8 cellular contexts compared by ENCODE assay signal in the genomic region with DNA sequence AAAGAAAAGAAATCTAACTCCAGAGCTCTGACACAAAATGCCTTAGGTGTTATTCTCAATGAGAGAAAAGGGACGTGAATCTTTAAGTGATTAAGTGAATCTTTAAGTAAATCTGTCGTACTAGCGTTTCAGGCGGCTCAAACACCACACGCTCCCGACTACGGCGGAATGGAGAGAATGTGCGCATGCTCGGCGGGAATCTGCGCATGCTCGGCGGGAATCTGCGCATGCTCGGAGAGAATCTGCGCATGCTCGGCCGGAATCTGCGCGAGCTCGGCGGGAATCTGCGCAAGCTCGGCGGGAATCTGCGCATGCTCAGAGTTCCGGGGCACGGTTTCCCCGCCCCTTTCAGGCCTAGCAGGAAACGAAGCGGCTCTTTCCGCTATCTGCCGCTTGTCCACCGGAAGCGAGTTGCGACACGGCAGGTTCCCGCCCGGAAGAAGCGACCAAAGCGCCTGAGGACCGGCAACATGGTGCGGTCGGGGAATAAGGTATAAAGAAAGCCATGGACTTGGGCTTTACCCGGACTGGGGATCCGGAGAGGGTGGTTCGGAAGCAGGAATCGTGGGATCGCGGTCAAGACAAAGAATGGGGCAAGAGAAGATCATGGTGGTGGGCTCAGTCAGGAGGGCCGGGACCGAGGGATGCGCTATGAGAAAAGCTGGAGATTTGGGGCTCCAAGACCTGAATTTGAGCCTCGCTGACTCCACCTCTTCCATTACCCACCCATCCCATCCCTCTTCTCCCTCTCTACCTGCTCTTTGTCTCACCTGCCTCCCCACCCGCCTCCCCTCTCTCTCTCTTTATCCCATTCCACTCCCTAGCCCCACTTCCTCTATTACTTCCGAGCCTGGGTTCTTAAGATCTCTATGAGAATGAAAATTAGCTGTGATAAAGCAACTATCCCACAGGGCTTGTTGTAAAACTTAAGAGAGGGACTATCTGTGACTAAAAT. TPM values are rescaled to one million over a fixed set of nuclear protein-coding genes. Genes with fewer than 3 reads are reported as not detected.
DNase-seq lines count a peak whose midpoint lies in the region; ATAC-seq and TF ChIP-seq lines count a peak whose summit lies in the region.

A gene (plus strand): TSS at position 382 of the 955 bp plus-strand sequence. CDS start 89 bp downstream, at position 471.

- no TSS peak for BruUV-seq in Panc1 (replicated peaks; lab: Mats Ljungman, UMichigan)

- no peaks in the 10 kb centered on the region for H3K9me3 ChIP-seq in Panc1 (ENCODE audit: control insufficient read depth, insufficient read depth, low read depth, low read length)

- peak within 1 kb of the TSS; percentile 100 for H3K27ac Mint-ChIP-seq in activated T-cell treated with anti-CD3 and anti-CD28 coated beads, Interleukin-2, amount 50 U/mL, for 24 hours

- H3K79me2 ChIP-seq in KMS-11 (ENCODE audit: insufficient read depth, low read depth): peaks cover 34% of the 10 kb centered on the region

- H3K27ac ChIP-seq in KMS-11 (peak within 1 kb of the TSS; percentile 72), Panc1 (ENCODE audit: low read length) (peak within 1 kb of the TSS; percentile 98)

- H3K4me3 ChIP-seq in KMS-11 (IDR thresholded peaks at IDR 0.05; ENCODE audit: insufficient read depth, low read depth, low read length): no peak within 1 kb of the TSS
- H3K4me3 ChIP-seq in Panc1 (ENCODE audit: low read depth in 2 of 2, low read length in 2 of 2): peak within 1 kb of the TSS; percentile 64 to 89
- H3K4me3 ChIP-seq in epithelial cell of proximal tubule (ENCODE audit: low read depth, low read length): peak within 1 kb of the TSS; percentile 81

- H2AFZ ChIP-seq in KMS-11 (ENCODE audit: low read depth): peak within 1 kb of the TSS; percentile 17; the same call in 1 of the 2 replicates

- CTCF ChIA-PET in Panc1 (lab: Charles Lee): interaction anchor here (1.1 kb wide), 1 partner anchor 17 kb away, joined by 3 read pairs; no protein-coding TSS in a partner anchor

- POLR2A ChIA-PET in Panc1 (lab: Charles Lee): interaction anchor here (0.5 to 0.7 kb wide), 3 partner anchors 55 to 535 kb away, joined by 5 to 7 read pairs (median 5); no protein-coding TSS in a partner anchor

- TF ChIP-seq CTCF in KMS-11 (conservative IDR thresholded peaks at IDR 0.05; ENCODE audit: low read depth, low read length): no peak
- no peak for TF ChIP-seq CTCF in Panc1 (IDR thresholded peaks at IDR 0.05)
- no peak for TF ChIP-seq CTCF in epithelial cell of proximal tubule (conservative IDR thresholded peaks at IDR 0.05; ENCODE audit: low read depth, low read length)

- in situ Hi-C loops in Panc1 (cut with HindIII; ENCODE audit: low pct_unique_long_range_greater_than_20kb, low sequenced_read_pairs): no loop called here

- peaks cover 46% of the 10 kb centered on the region for H3K4me1 ChIP-seq in KMS-11 (ENCODE audit: low read depth, poor library complexity, severe bottlenecking)
- peaks cover 39% of the 10 kb centered on the region for H3K4me1 ChIP-seq in Panc1 (ENCODE audit: control insufficient read depth, insufficient read depth, low read length)

- peak; percentile 48 for ATAC-seq in GM21737 (IDR thresholded peaks at IDR 0.05; ENCODE audit: unreplicated experiment)
- ATAC-seq in Panc1: peak; percentile 92

- peak within 1 kb of the TSS; percentile 69 for H3K9ac ChIP-seq in KMS-11

- H3K4me1 Mint-ChIP-seq in activated T-cell treated with anti-CD3 and anti-CD28 coated beads, Interleukin-2, amount 50 U/mL, for 24 hours (ENCODE audit: low read depth): peaks cover 52% of the 10 kb centered on the region

- H3K36me3 ChIP-seq in KMS-11 (ENCODE audit: insufficient read depth): no peaks in the 10 kb centered on the region; the same call in 1 of the 2 replicates
- peaks cover 38% of the 10 kb centered on the region for H3K36me3 ChIP-seq in Panc1 (ENCODE audit: control insufficient read depth, insufficient read depth, low read length)

- H4K20me1 ChIP-seq in KMS-11 (ENCODE audit: insufficient read depth): no peaks in the 10 kb centered on the region

- intact Hi-C loops in Panc1 (cut with micrococcal nuclease; ENCODE audit: unreplicated experiment): no loop called here

- DNase-seq in DMS153 treated with DMSO at 0.1 percent for 48 hours (lab: John Stamatoyannopoulos, UW; ENCODE audit: unreplicated experiment) (peak; percentile 92), Panc1 (ENCODE audit: low read depth, low spot score) (peak; percentile 84), epithelial cell of proximal tubule (ENCODE audit: low read depth) (no peak), mucosa of gallbladder (ENCODE audit: low spot score) (peak; percentile 98)
- peak; percentile 99 for DNase-seq in activated T-cell treated with anti-CD3 and anti-CD28 coated beads, Interleukin-2, amount 50 U/mL, for 24 hours
- DNase-seq in stimulated activated CD8-positive, alpha-beta memory T cell treated with anti-CD3 and anti-CD28 coated beads, Interleukin-4, amount 100 ng/mL, for 24 hours (ENCODE audit: low read depth): peak; percentile 97

- H3K27me3 Mint-ChIP-seq in activated T-cell treated with anti-CD3 and anti-CD28 coated beads, Interleukin-2, amount 50 U/mL, for 24 hours: no peaks in the 10 kb centered on the region

- no peaks in the 10 kb centered on the region for H3K9me3 Mint-ChIP-seq in activated T-cell treated with anti-CD3 and anti-CD28 coated beads, Interleukin-2, amount 50 U/mL, for 24 hours

- H3K36me3 Mint-ChIP-seq in activated T-cell treated with anti-CD3 and anti-CD28 coated beads, Interleukin-2, amount 50 U/mL, for 24 hours (ENCODE audit: low read depth): peaks cover 51% of the 10 kb centered on the region

- peak within 1 kb of the TSS; percentile 100 for H3K4me3 Mint-ChIP-seq in activated T-cell treated with anti-CD3 and anti-CD28 coated beads, Interleukin-2, amount 50 U/mL, for 24 hours

- no peaks in the 10 kb centered on the region for H3K27me3 ChIP-seq in KMS-11 (ENCODE audit: insufficient read depth, low read depth)
- no peaks in the 10 kb centered on the region for H3K27me3 ChIP-seq in Panc1 (ENCODE audit: control insufficient read depth, insufficient read depth, low read length)

- peak within 1 kb of the TSS; percentile 97 for H3K4me2 ChIP-seq in KMS-11

RNA-seq across cellular contexts. Expression of the gene that starts here (rescaled TPM):
- total RNA-seq in Panc1 (2021; ENCODE audit: unreplicated experiment): 322 TPM
- 173 TPM for polyA plus RNA-seq in Panc1 (2012; ENCODE audit: insufficient read length)
- 358 and 360 TPM in 2 replicates for total RNA-seq in epithelial cell of proximal tubule
- total RNA-seq in mucosa of gallbladder: 197 TPM
